14 cellular contexts compared by ENCODE assay signal in the genomic region with DNA sequence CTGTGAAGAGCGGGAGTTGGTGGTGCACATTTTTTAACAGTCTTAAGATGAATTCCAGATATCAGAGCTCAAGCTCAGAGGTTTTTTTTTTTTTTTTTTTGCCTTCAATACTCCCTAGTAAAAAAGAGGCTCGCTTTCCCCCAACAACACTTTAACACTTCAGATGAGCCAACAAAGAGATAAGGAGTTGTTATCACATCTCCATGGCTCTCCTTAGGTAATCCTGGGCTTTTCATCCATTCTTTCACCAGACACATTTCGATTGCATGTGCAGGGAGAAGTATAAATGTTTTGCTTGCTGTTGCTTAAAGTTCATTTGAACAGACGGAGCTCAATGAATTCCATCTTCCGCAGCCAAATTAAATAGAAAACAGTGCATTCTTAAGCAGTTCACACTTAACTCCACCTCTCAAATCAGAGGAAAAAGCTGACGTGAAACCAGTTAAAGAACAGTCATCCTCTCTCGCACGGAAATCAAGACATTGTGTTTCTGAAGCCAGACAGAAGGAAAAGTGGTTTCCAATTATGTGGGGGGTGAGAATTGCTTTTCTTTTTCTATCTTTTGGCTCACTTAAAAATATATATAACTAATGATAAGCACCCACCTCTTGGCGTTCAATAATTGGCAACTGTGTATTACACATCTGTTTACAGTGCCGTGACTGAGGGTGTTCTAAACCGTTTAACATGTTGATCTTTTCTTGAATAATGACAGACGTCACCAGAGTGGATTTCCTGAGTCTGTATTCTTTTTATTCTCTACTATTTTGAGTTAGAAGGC.
A peak's percentile ranks its signal among the peaks of the same experiment; 100 is the strongest.
DNase-seq lines count a peak whose midpoint lies in the region; ATAC-seq and TF ChIP-seq lines count a peak whose summit lies in the region.
"Had no signal": no experiment of that assay in that cellular context is flagged by ENCODE, and none has a peak within 500 bp of the region (broad histone marks: within the 10 kb centered on the region; RNA-seq: fewer than 3 reads in every experiment).

No MANE protein-coding gene starts in this region.

- CTCF ChIA-PET in HEK293 (lab: Yijun Ruan, JAX) (interaction anchor here (1.2 kb wide), 1 partner anchor 11 kb away, joined by 5 read pairs; no protein-coding TSS in a partner anchor), WTC11 (lab: Charles Lee) (interaction anchor here (0.5 to 0.6 kb wide), 2 partner anchors 144 to 836 kb away, joined by 3 read pairs; no protein-coding TSS in a partner anchor)

- H3K9ac ChIP-seq in skeletal muscle satellite cell (ENCODE audit: low read depth, low read length), result peak overlapping the region; percentile 47

- H3K27me3 ChIP-seq in left ventricle myocardium inferior (ENCODE audit: low read depth) (no peaks in the 10 kb centered on the region), skeletal muscle satellite cell (ENCODE audit: control insufficient read depth, insufficient read depth, low read length) (no peaks in the 10 kb centered on the region)

- H3K4me3 ChIP-seq in HEK293 (ENCODE audit: low read depth, low read length) (no peak overlapping the region), left ventricle myocardium inferior (peak overlapping the region; percentile 33), skeletal muscle satellite cell (ENCODE audit: low read length) (peak overlapping the region; percentile 45)
- H3K4me3 ChIP-seq: GM23338, PC-9 had no signal

- H3K4me1 Mint-ChIP-seq in brain (peaks cover 56% of the 10 kb centered on the region), WTC11 (peaks cover 19% of the 10 kb centered on the region)

- H3K4me1 ChIP-seq in HEK293 (ENCODE audit: control insufficient read depth, insufficient read depth, low read length) (peaks cover 6% of the 10 kb centered on the region; the same call in 1 of the 2 replicates), left ventricle myocardium inferior (peaks cover 84% of the 10 kb centered on the region), skeletal muscle satellite cell (ENCODE audit: control insufficient read depth, insufficient read depth, low read length) (peaks cover 30% of the 10 kb centered on the region)

- DNase-seq in left ventricle myocardium inferior (no peak), NCI-H1105 (lab: John Stamatoyannopoulos, UW) (no peak), WTC11 (ENCODE audit: low spot score) (no peak)
- DNase-seq in activated naive CD4-positive, alpha-beta T cell treated with anti-CD3 and anti-CD28 coated beads, Interleukin-2, amount 50 U/mL, for 16 hours, result no peak
- no peak for DNase-seq in stimulated activated CD4-positive, alpha-beta T cell treated with anti-CD3 and anti-CD28 coated beads, Interleukin-1b, Interleukin-23, amount 100 ng/mL, for 48 hours
- DNase-seq: activated CD4-positive, alpha-beta T cell treated with anti-CD3 and anti-CD28 coated beads for 1 hour; activated gamma-delta T cell treated with Interleukin-2 at 50 U/mL for 16 hours; foreskin melanocyte; NCI-H1092; PC-9 had no signal

- H3K36me3 Mint-ChIP-seq in brain (no peaks in the 10 kb centered on the region), WTC11 (no peaks in the 10 kb centered on the region)

- H3K27ac Mint-ChIP-seq in brain (peak overlapping the region in 2 of 5 experiments; percentile 32 to 57), WTC11 (no peak overlapping the region)
- H3K27ac Mint-ChIP-seq: GM23338 had no signal

- H3K27me3 Mint-ChIP-seq in brain (no peaks in the 10 kb centered on the region), WTC11 (ENCODE audit: low read depth) (no peaks in the 10 kb centered on the region)

- H3K4me2 ChIP-seq in skeletal muscle satellite cell (ENCODE audit: low read length), result peak overlapping the region; percentile 70
- H3K4me2 ChIP-seq: GM23338, PC-9 had no signal

- intact Hi-C loops in left ventricle myocardium inferior (cut with micrococcal nuclease), result no loop called here

- H3K4me3 Mint-ChIP-seq in brain (peak overlapping the region in 4 of 5 experiments; percentile 15 to 53 (median 34)), WTC11 (no peak overlapping the region)
- H3K4me3 Mint-ChIP-seq: GM23338 had no signal

- POLR2A ChIA-PET in HEK293 (lab: Yijun Ruan, JAX), result interaction anchor here (0.6 kb wide), 1 partner anchor 406 kb away, joined by 3 read pairs; no protein-coding TSS in a partner anchor
- POLR2A ChIA-PET in WTC11 (lab: Charles Lee), result interaction anchor here (0.6 kb wide), 3 partner anchors 61 to 105 kb away, joined by 3 to 4 read pairs (median 4); no protein-coding TSS in a partner anchor

- H3K27ac ChIP-seq in HEK293 (ENCODE audit: extremely low read depth, low read depth, low read length) (no peak overlapping the region), left ventricle myocardium inferior (replicated peaks) (peak overlapping the region; percentile 60)
- H3K27ac ChIP-seq: PC-9 had no signal

- ATAC-seq in WTC11, result no peak
- ATAC-seq: GM23338 had no signal

- TF ChIP-seq CTCF in HEK293 (tag by site-specific recombination; IDR thresholded peaks at IDR 0.05) (no peak), brain (conservative IDR thresholded peaks at IDR 0.05) (no peak), left ventricle myocardium inferior (IDR thresholded peaks at IDR 0.05; ENCODE audit: borderline replicate concordance) (no peak), WTC11 (IDR thresholded peaks at IDR 0.05) (no peak)

- no peaks in the 10 kb centered on the region for H3K9me3 ChIP-seq in HEK293 (ENCODE audit: control insufficient read depth, insufficient read depth, low read depth, low read length)
- H3K9me3 ChIP-seq in left ventricle myocardium inferior (replicated peaks), result no peaks in the 10 kb centered on the region
- no peaks in the 10 kb centered on the region for H3K9me3 ChIP-seq in skeletal muscle satellite cell (replicated peaks; ENCODE audit: low read length)

- H3K36me3 ChIP-seq in HEK293 (ENCODE audit: control insufficient read depth in 2 of 2, insufficient read depth in 1 of 2, low read length in 2 of 2) (no peaks in the 10 kb centered on the region), left ventricle myocardium inferior (no peaks in the 10 kb centered on the region), skeletal muscle satellite cell (ENCODE audit: insufficient read depth, low read length) (no peaks in the 10 kb centered on the region)

- H3K9me3 Mint-ChIP-seq in brain (peaks cover 0 to 10% (median 0%) of the 10 kb centered on the region in 5 experiments), WTC11 (no peaks in the 10 kb centered on the region)
- H3K9me3 Mint-ChIP-seq: GM23338 had no signal

TF ChIP-seq in HEK293, 187 proteins besides CTCF, POLR2A, EP300 and RAD21 (continues in another document):
- TF ChIP-seq ZNF629 (tag by site-specific recombination; IDR thresholded peaks at IDR 0.05) (0 out of 2 replicates have a peak, but pooled peaks have one; percentile 10), SCRT2 (tag by site-specific recombination; IDR thresholded peaks at IDR 0.05) (peak; percentile 52; the same call in 1 of the 2 replicates), TRIM28 (IDR thresholded peaks at IDR 0.05; ENCODE audit: borderline replicate concordance, low read length) (peak; percentile 60; the same call in 1 of the 2 replicates), ZBTB20 (tag by site-specific recombination; IDR thresholded peaks at IDR 0.05) (no peak), FEZF1 (tag by site-specific recombination; IDR thresholded peaks at IDR 0.05) (peak; percentile 61; the same call in 1 of the 2 replicates), ATF2 (tag by site-specific recombination; IDR thresholded peaks at IDR 0.05; ENCODE audit: low read depth) (0 out of 2 replicates have a peak, but pooled peaks have one; percentile 19)

TF ChIP-seq in WTC11, 78 proteins besides CTCF, POLR2A, EP300 and RAD21:
- TF ChIP-seq FOXP4 (CRISPR knock-in tag; IDR thresholded peaks at IDR 0.05) (no peak), CREB1 (CRISPR knock-in tag; IDR thresholded peaks at IDR 0.05) (no peak), FOXJ3 (CRISPR knock-in tag; IDR thresholded peaks at IDR 0.05; ENCODE audit: borderline replicate concordance) (no peak), ZNF219 (CRISPR knock-in tag; IDR thresholded peaks at IDR 0.05; ENCODE audit: borderline replicate concordance) (no peak), ZBTB21 (CRISPR knock-in tag; IDR thresholded peaks at IDR 0.05; ENCODE audit: borderline replicate concordance) (no peak)
- TF ChIP-seq, protein P1, sequence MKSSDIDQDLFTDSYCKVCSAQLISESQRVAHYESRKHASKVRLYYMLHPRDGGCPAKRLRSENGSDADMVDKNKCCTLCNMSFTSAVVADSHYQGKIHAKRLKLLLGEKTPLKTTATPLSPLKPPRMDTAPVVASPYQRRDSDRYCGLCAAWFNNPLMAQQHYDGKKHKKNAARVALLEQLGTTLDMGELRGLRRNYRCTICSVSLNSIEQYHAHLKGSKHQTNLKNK (CRISPR knock-in tag; IDR thresholded peaks at IDR 0.05), result no peak

Comparison
In these comparisons a context has a peak if more than half of its experiments do, and no peak if none do; other contexts are left out.
1. Of the 8 proteins assayed by ChIP-seq in both HEK293 and WTC11: peak only in HEK293: ATF2; only in WTC11: none; in both: none; in neither: 7.